ENCODE assay signal across 16 cellular contexts in the genomic region with DNA sequence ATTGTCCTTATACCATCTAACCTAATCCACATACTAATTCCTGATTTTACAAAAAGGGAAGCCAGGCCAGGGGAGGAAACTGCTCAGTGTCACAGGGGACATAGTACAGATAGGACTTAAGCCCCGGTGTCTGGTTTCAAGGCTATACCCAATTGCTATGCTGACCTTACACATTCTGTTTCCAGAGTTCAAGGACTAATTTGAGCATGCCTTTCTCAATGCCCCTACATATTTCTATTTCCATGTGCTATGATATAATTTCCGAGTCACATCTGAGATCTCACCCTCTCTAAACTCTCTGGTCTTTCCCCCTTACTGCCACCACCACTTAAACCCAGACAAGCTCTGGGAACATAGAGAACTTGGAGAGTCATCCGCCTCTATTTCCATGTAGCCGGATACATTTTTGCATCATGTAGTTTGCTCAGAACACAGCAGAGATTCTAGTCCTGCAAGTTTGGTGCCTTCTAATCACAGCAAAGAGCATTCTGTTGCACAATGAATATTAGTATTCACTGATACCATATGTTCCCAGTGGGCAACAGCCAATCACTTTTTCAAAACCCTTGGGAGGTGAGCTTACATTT.
DNase-seq lines count a peak whose midpoint lies in the region; TF ChIP-seq lines count a peak whose summit lies in the region.
"Had no signal": no experiment of that assay in that cellular context is flagged by ENCODE, and none has a peak within 500 bp of the region (broad histone marks: within the 10 kb centered on the region; RNA-seq: fewer than 3 reads in every experiment).

No MANE protein-coding gene starts in this region.

- no peak for TF ChIP-seq CTCF in nephron progenitor cell (IDR thresholded peaks at IDR 0.05)

- peak; percentile 65 for DNase-seq in DMS 273 (lab: John Stamatoyannopoulos, UW; ENCODE audit: unreplicated experiment)
- peak; percentile 12 for DNase-seq in NCI-H2171 (lab: John Stamatoyannopoulos, UW)
- no peak for DNase-seq in nephron progenitor cell
- DNase-seq in Ammon's horn (ENCODE audit: low spot score), result no peak
- no peak for DNase-seq in SW480 (ENCODE audit: low spot score)
- no peak for DNase-seq in NCI-H1105 treated with DMSO at 0.1 percent for 48 hours (lab: John Stamatoyannopoulos, UW)
- no peak for DNase-seq in NCI-H1092 (lab: John Stamatoyannopoulos, UW)
- DNase-seq: amniotic stem cell; CD4-positive, CD25-positive, alpha-beta regulatory T cell; effector CD8-positive, alpha-beta T cell; heart right ventricle; occipital lobe; SHP77 treated with DMSO at 0.1 percent for 48 hours; stimulated activated CD4-positive, alpha-beta T cell treated with anti-CD3 and anti-CD28 coated beads, Interleukin-2, amount 100 ng/mL, for 48 hours; stimulated activated naive CD4-positive, alpha-beta T cell had no signal

- peak overlapping the region; percentile 0 for H3K27ac ChIP-seq in cingulate gyrus (ENCODE audit: low read depth, low read length)

- peaks cover 22% of the 10 kb centered on the region for H3K4me1 Mint-ChIP-seq in nephron progenitor cell
- H3K4me1 Mint-ChIP-seq: CD4-positive, CD25-positive, alpha-beta regulatory T cell had no signal

- peaks cover 7% of the 10 kb centered on the region for H3K9me3 Mint-ChIP-seq in nephron progenitor cell

- H3K27me3 Mint-ChIP-seq in nephron progenitor cell (ENCODE audit: low read depth, poor library complexity), result peaks cover 2% of the 10 kb centered on the region

- peak overlapping the region; percentile 5 for H3K27ac Mint-ChIP-seq in nephron progenitor cell
- H3K27ac Mint-ChIP-seq: CD4-positive, CD25-positive, alpha-beta regulatory T cell had no signal

- peaks cover 14% of the 10 kb centered on the region for H3K36me3 Mint-ChIP-seq in nephron progenitor cell (ENCODE audit: low read depth)
- H3K36me3 Mint-ChIP-seq: CD4-positive, CD25-positive, alpha-beta regulatory T cell had no signal

- no peak overlapping the region for H3K4me3 Mint-ChIP-seq in nephron progenitor cell
- H3K4me3 Mint-ChIP-seq: CD4-positive, CD25-positive, alpha-beta regulatory T cell had no signal

Comparison
In these comparisons a context has a peak if more than half of its experiments do, and no peak if none do; other contexts are left out.
1. DNase-seq: peak in DMS 273 (single experiment) and NCI-H2171 (single experiment); none in nephron progenitor cell (single experiment), Ammon's horn (single experiment), SW480 (single experiment), NCI-H1105 treated with DMSO at 0.1 percent for 48 hours (single experiment) and NCI-H1092 (single experiment).